ENCODE assay signal across 1 cellular context in the genomic region with DNA sequence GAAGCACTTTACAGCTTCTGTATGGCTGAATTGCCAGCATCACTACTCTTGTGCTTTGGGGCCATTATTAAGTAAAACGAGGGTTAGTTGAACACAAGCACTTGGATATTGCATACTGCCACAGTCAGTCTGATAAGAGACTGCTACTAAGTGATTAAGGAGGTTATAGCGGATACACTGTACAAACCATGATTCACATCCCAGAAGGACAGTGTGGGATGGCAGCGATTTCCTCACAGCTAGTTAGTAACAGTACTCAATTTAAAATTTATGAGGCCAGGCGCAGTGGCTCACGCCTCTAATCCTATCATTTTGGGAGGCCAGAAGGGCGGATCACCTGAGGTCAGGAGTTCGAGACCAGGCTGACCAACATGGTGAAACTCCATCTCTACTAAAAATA.
A peak's percentile ranks its signal among the peaks of the same experiment; 100 is the strongest.
TF ChIP-seq lines count a peak whose summit lies in the region.

No MANE protein-coding gene starts in this region.

TF ChIP-seq in K562, 482 proteins besides CTCF, POLR2A, EP300 and RAD21:
- no peak for TF ChIP-seq NCOA4 (IDR thresholded peaks at IDR 0.05; ENCODE audit: partially characterized antibody)
- no peak for TF ChIP-seq SREBF1 (IDR thresholded peaks at IDR 0.05; ENCODE audit: borderline replicate concordance, low read depth, low read length)
- TF ChIP-seq, protein P1, sequence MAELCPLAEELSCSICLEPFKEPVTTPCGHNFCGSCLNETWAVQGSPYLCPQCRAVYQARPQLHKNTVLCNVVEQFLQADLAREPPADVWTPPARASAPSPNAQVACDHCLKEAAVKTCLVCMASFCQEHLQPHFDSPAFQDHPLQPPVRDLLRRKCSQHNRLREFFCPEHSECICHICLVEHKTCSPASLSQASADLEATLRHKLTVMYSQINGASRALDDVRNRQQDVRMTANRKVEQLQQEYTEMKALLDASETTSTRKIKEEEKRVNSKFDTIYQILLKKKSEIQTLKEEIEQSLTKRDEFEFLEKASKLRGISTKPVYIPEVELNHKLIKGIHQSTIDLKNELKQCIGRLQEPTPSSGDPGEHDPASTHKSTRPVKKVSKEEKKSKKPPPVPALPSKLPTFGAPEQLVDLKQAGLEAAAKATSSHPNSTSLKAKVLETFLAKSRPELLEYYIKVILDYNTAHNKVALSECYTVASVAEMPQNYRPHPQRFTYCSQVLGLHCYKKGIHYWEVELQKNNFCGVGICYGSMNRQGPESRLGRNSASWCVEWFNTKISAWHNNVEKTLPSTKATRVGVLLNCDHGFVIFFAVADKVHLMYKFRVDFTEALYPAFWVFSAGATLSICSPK (IDR thresholded peaks at IDR 0.05; ENCODE audit: borderline replicate concordance), result no peak
- no peak for TF ChIP-seq ZNF3 (CRISPR knock-in tag; IDR thresholded peaks at IDR 0.05)
- TF ChIP-seq ASH1L (IDR thresholded peaks at IDR 0.05; ENCODE audit: borderline replicate concordance, low read depth, partially characterized antibody), result no peak
- no peak for TF ChIP-seq ZNF77 (CRISPR knock-in tag; IDR thresholded peaks at IDR 0.05)
- TF ChIP-seq, protein P2, sequence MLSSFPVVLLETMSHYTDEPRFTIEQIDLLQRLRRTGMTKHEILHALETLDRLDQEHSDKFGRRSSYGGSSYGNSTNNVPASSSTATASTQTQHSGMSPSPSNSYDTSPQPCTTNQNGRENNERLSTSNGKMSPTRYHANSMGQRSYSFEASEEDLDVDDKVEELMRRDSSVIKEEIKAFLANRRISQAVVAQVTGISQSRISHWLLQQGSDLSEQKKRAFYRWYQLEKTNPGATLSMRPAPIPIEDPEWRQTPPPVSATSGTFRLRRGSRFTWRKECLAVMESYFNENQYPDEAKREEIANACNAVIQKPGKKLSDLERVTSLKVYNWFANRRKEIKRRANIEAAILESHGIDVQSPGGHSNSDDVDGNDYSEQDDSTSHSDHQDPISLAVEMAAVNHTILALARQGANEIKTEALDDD (IDR thresholded peaks at IDR 0.05), result peak; percentile 49; the same call in 1 of the 2 replicates
- TF ChIP-seq TBL1XR1 (IDR thresholded peaks at IDR 0.05; ENCODE audit: low read length in 2 of 2), result no peak
- TF ChIP-seq SMARCA4 (IDR thresholded peaks at IDR 0.05), result no peak
- peak; percentile 24; the same call in 1 of the 2 replicates for TF ChIP-seq CBFA2T3 (IDR thresholded peaks at IDR 0.05)
- TF ChIP-seq ZNF23 (CRISPR knock-in tag; IDR thresholded peaks at IDR 0.05), result no peak
- TF ChIP-seq ARID1B (IDR thresholded peaks at IDR 0.05), result peak; percentile 13; the same call in 1 of the 2 replicates
- peak; percentile 25; the same call in 1 of the 2 replicates for TF ChIP-seq ZBTB33 (CRISPR knock-in tag; IDR thresholded peaks at IDR 0.05)
